28 cellular contexts compared by ENCODE assay signal in the genomic region with DNA sequence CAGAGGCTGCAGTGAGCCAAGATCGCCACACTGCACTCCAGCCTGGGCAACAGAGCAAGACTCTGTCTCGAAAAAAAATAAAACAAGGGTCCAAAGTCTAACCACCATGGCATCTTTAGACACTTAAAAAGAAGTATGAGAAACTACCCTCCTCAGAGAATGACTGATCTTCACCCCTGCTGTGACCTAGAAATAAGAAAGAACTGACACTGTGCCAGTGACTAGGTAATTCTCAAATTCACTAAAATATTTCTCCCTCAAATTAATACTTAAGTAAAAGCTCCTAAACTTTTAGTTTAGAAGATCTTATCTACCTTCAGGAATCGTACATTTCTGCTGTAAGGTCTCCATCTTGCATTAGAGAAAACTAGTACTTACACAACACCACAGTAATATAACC.
"Had no signal": no experiment of that assay in that cellular context is flagged by ENCODE, and none has a peak within 500 bp of the region (broad histone marks: within the 10 kb centered on the region; RNA-seq: fewer than 3 reads in every experiment).

No MANE protein-coding gene starts in this region.

- DNase-seq: activated CD4-positive, alpha-beta memory T cell treated with anti-CD3 and anti-CD28 coated beads, Interleukin-2, amount 10 ng/mL, durations not matched to agents 7 days and 5 days; activated CD4-positive, alpha-beta T cell treated with anti-CD3 and anti-CD28 coated beads for 1 hour; activated CD4-positive, alpha-beta T cell treated with anti-CD3 and anti-CD28 coated beads, Interleukin-2, amount 10 ng/mL, durations not matched to agents 7 days and 5 days; activated CD8-positive, alpha-beta memory T cell treated with anti-CD3 and anti-CD28 coated beads, Interleukin-2, amount 50 U/mL, for 48 hours; activated T-cell treated with anti-CD3 and anti-CD28 coated beads, Interleukin-2, amount 50 U/mL, for 24 hours; anterior cingulate cortex; body of pancreas; colonic mucosa; effector memory CD4-positive, alpha-beta T cell; left colon; mammary epithelial cell; naive thymus-derived CD4-positive, alpha-beta T cell; psoas muscle; stimulated activated CD4-positive, alpha-beta T cell treated with anti-CD3 and anti-CD28 coated beads, Interleukin-15, amount 100 ng/mL, for 24 hours; stimulated activated CD4-positive, alpha-beta T cell treated with anti-CD3 and anti-CD28 coated beads, Interleukin-2, amount 100 ng/mL, for 24 hours; stimulated activated naive B cell treated with anti-CD40 and anti-IgM and Interleukin-4, amounts not matched to agents 10 μg/mL and 1 μg/mL and 100 μg/mL, for 72 hours; T-helper 9 cell; tibial artery; upper lobe of right lung had no signal

- ATAC-seq: activated T-helper 17 cell treated with anti-CD3 and anti-CD28 coated beads, Interleukin-2, amount 50 U/mL, for 72 hours; body of pancreas; left colon; naive thymus-derived CD4-positive, alpha-beta T cell; psoas muscle; stimulated activated naive B cell treated with anti-CD40 and anti-IgM and Interleukin-4, amounts not matched to agents 10 μg/mL and 1 μg/mL and 100 μg/mL, for 72 hours; upper lobe of right lung had no signal

- H3K4me3 ChIP-seq: body of pancreas, colonic mucosa, hepatocyte, psoas muscle, suprapubic skin, tibial artery, upper lobe of right lung had no signal

- H3K4me1 ChIP-seq: body of pancreas, colonic mucosa, parathyroid adenoma, upper lobe of right lung had no signal

- H3K9me3 ChIP-seq: body of pancreas, colonic mucosa, psoas muscle, suprapubic skin, tibial artery, upper lobe of right lung had no signal

- H3K27ac Mint-ChIP-seq: activated CD4-positive, alpha-beta memory T cell treated with anti-CD3 and anti-CD28 coated beads, Interleukin-2, amount 10 ng/mL, durations not matched to agents 7 days and 5 days; activated CD4-positive, alpha-beta T cell treated with anti-CD3 and anti-CD28 coated beads, Interleukin-2, amount 10 ng/mL, durations not matched to agents 7 days and 5 days; activated naive CD4-positive, alpha-beta T cell treated with anti-CD3 and anti-CD28 coated beads, Interleukin-2, amount 50 U/mL, for 24 hours; activated T-cell treated with anti-CD3 and anti-CD28 coated beads, Interleukin-2, amount 50 U/mL, for 24 hours; activated T-helper 17 cell treated with anti-CD3 and anti-CD28 coated beads, Interleukin-2, amount 50 U/mL, for 72 hours; mesothelial cell of epicardium; stimulated activated naive B cell treated with anti-CD40 and anti-IgM and Interleukin-4, amounts not matched to agents 10 μg/mL and 1 μg/mL and 100 μg/mL, for 72 hours; T-helper 1 cell treated with Interleukin-12 subunit alpha and Interleukin-12 subunit beta and Interleukin-4 antibody, amounts not matched to agents 30 μg/mL and 1 μg/mL, for 36 hours had no signal

- H3K4me2 ChIP-seq: hepatocyte had no signal

- FAIRE-seq: frontal cortex, keratinocyte had no signal

- H3K27ac ChIP-seq: body of pancreas, colonic mucosa, hepatocyte, parathyroid adenoma, psoas muscle, suprapubic skin, tibial artery, upper lobe of right lung had no signal

- H2AFZ ChIP-seq: hepatocyte, parathyroid adenoma had no signal

- H3K9ac ChIP-seq: parathyroid adenoma had no signal

- H3K27me3 Mint-ChIP-seq: activated naive CD4-positive, alpha-beta T cell treated with anti-CD3 and anti-CD28 coated beads, Interleukin-2, amount 50 U/mL, for 24 hours; activated T-cell treated with anti-CD3 and anti-CD28 coated beads, Interleukin-2, amount 50 U/mL, for 24 hours; activated T-helper 17 cell treated with anti-CD3 and anti-CD28 coated beads, Interleukin-2, amount 50 U/mL, for 72 hours had no signal

- H3K27me3 ChIP-seq: body of pancreas, colonic mucosa, hepatocyte, suprapubic skin, tibial artery, upper lobe of right lung had no signal

- H3K4me3 Mint-ChIP-seq: activated CD4-positive, alpha-beta memory T cell treated with anti-CD3 and anti-CD28 coated beads, Interleukin-2, amount 10 ng/mL, durations not matched to agents 7 days and 5 days; activated CD4-positive, alpha-beta T cell treated with anti-CD3 and anti-CD28 coated beads, Interleukin-2, amount 10 ng/mL, durations not matched to agents 7 days and 5 days; activated naive CD4-positive, alpha-beta T cell treated with anti-CD3 and anti-CD28 coated beads, Interleukin-2, amount 50 U/mL, for 24 hours; activated T-cell treated with anti-CD3 and anti-CD28 coated beads, Interleukin-2, amount 50 U/mL, for 24 hours; activated T-helper 17 cell treated with anti-CD3 and anti-CD28 coated beads, Interleukin-2, amount 50 U/mL, for 72 hours; mesothelial cell of epicardium; stimulated activated naive B cell treated with anti-CD40 and anti-IgM and Interleukin-4, amounts not matched to agents 10 μg/mL and 1 μg/mL and 100 μg/mL, for 72 hours; T-helper 1 cell treated with Interleukin-12 subunit alpha and Interleukin-12 subunit beta and Interleukin-4 antibody, amounts not matched to agents 30 μg/mL and 1 μg/mL, for 36 hours had no signal

- H3K36me3 ChIP-seq: colonic mucosa had no signal
